1 cellular context compared by ENCODE assay signal in genomic region chr2:138581909-138582308, GRCh38.
TF ChIP-seq lines count a peak whose summit lies in the region.

No MANE protein-coding gene starts in this region.

TF ChIP-seq in HepG2, 621 proteins besides CTCF, POLR2A, EP300 and RAD21 (continued from another document):
- TF ChIP-seq ZHX2 (IDR thresholded peaks at IDR 0.05; ENCODE audit: low read depth) (no peak), ZHX2 (CRISPR knock-in tag; IDR thresholded peaks at IDR 0.05; ENCODE audit: borderline replicate concordance) (no peak), SCMH1 (CRISPR knock-in tag; IDR thresholded peaks at IDR 0.05; ENCODE audit: borderline replicate concordance) (no peak), SATB2 (CRISPR knock-in tag; IDR thresholded peaks at IDR 0.05) (no peak), ZXDC (CRISPR knock-in tag; IDR thresholded peaks at IDR 0.05) (no peak), SKIL (CRISPR knock-in tag; IDR thresholded peaks at IDR 0.05; ENCODE audit: borderline replicate concordance) (no peak), ZGPAT (CRISPR knock-in tag; IDR thresholded peaks at IDR 0.05) (no peak), IRF1 (CRISPR knock-in tag; IDR thresholded peaks at IDR 0.05; ENCODE audit: low read depth) (no peak), ZSCAN12 (CRISPR knock-in tag; IDR thresholded peaks at IDR 0.05) (no peak), ZFP1 (CRISPR knock-in tag; IDR thresholded peaks at IDR 0.05) (no peak), FOXP4 (CRISPR knock-in tag; IDR thresholded peaks at IDR 0.05) (no peak), MED8 (CRISPR knock-in tag; IDR thresholded peaks at IDR 0.05; ENCODE audit: insufficient replicate concordance) (no peak), NR0B2 (CRISPR knock-in tag; IDR thresholded peaks at IDR 0.05) (no peak), ADNP (CRISPR knock-in tag; IDR thresholded peaks at IDR 0.05) (no peak)
